16 cellular contexts compared by ENCODE assay signal in the genomic region with DNA sequence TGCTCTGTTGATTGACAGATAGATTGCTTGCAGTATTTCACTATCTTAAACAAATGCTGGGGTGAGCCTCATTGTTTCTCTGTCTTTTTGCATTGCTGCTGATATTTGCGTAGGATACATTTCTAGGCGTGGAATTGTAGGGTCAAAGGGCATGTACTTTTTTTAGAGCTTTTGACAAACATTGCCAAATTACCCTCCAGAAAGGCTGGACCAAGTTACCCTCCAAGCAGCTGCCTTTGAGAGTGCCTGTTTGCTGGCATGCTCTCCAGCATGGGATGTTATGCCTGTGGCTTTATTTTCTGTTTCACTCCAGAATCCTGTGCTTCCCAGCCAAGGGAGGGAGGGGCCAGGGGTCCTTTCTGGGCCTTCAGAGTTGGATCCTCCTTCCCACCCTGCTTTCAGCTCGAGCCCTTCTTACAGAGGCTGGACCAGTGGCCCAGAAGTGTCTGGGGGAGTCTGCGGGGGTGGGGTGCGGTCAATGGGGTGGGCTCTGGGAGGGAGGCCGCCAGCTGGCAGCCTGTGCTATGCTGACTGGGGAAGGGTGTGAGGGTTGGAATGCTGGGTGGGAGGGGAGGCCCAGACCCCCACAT.
"Had no signal": no experiment of that assay in that cellular context is flagged by ENCODE, and none has a peak within 500 bp of the region (broad histone marks: within the 10 kb centered on the region; RNA-seq: fewer than 3 reads in every experiment).

No MANE protein-coding gene starts in this region.

- H3K4me3 ChIP-seq: heart left ventricle, psoas muscle, right lobe of liver had no signal

- H3K27ac ChIP-seq: brain microvascular endothelial cell, heart left ventricle, psoas muscle, right lobe of liver had no signal

- DNase-seq: activated CD4-positive, alpha-beta T cell treated with anti-CD3 and anti-CD28 coated beads, Interleukin-2, amount 50 U/mL, for 1 hour; activated CD8-positive, alpha-beta memory T cell treated with anti-CD3 and anti-CD28 coated beads for 24 hours; activated naive CD8-positive, alpha-beta T cell treated with anti-CD3 and anti-CD28 coated beads for 36 hours; brain microvascular endothelial cell; effector memory CD4-positive, alpha-beta T cell; heart left ventricle; immature natural killer cell; nephron progenitor cell; occipital lobe; psoas muscle; right lobe of liver; stimulated activated CD4-positive, alpha-beta T cell treated with anti-CD3 and anti-CD28 coated beads, Interleukin-1b, Interleukin-23, amount 100 ng/mL, for 48 hours; stimulated activated naive CD8-positive, alpha-beta T cell treated with anti-CD3 and anti-CD28 coated beads, Interleukin-15, amount 100 ng/mL, for 72 hours had no signal

- H3K4me3 Mint-ChIP-seq: activated naive CD8-positive, alpha-beta T cell treated with anti-CD3 and anti-CD28 coated beads for 36 hours; activated T-helper 1 cell treated with anti-CD3 and anti-CD28 coated beads, Interleukin-12 subunit alpha, Interleukin-12 subunit beta, Interleukin-2, Interleukin-4 antibody, amounts not matched to agents 30 ng/mL and 10 ng/mL and 1 ng/mL, durations not matched to agents 14 hours and 24 hours and 36 hours; dendritic cell treated with granulocyte-macrophage colony-stimulating factor and Interleukin-4, amounts not matched to agents 40 ng/mL and 50 ng/mL, for 4 days; immature natural killer cell; nephron progenitor cell; stimulated activated naive CD8-positive, alpha-beta T cell treated with anti-CD3 and anti-CD28 coated beads, Interleukin-15, amount 100 ng/mL, for 72 hours had no signal

- H3K36me3 Mint-ChIP-seq: activated naive CD8-positive, alpha-beta T cell treated with anti-CD3 and anti-CD28 coated beads for 36 hours; immature natural killer cell had no signal

- H3K4me1 ChIP-seq: psoas muscle, right lobe of liver had no signal

- H3K27ac Mint-ChIP-seq: activated naive CD8-positive, alpha-beta T cell treated with anti-CD3 and anti-CD28 coated beads for 36 hours; activated T-helper 1 cell treated with anti-CD3 and anti-CD28 coated beads, Interleukin-12 subunit alpha, Interleukin-12 subunit beta, Interleukin-2, Interleukin-4 antibody, amounts not matched to agents 30 ng/mL and 10 ng/mL and 1 ng/mL, durations not matched to agents 14 hours and 24 hours and 36 hours; dendritic cell treated with granulocyte-macrophage colony-stimulating factor and Interleukin-4, amounts not matched to agents 40 ng/mL and 50 ng/mL, for 4 days; immature natural killer cell; nephron progenitor cell; stimulated activated naive CD8-positive, alpha-beta T cell treated with anti-CD3 and anti-CD28 coated beads, Interleukin-15, amount 100 ng/mL, for 72 hours had no signal

- H3K4me1 Mint-ChIP-seq: activated naive CD8-positive, alpha-beta T cell treated with anti-CD3 and anti-CD28 coated beads for 36 hours; immature natural killer cell; stimulated activated naive CD8-positive, alpha-beta T cell treated with anti-CD3 and anti-CD28 coated beads, Interleukin-15, amount 100 ng/mL, for 72 hours had no signal

- H3K9me3 ChIP-seq: heart left ventricle, psoas muscle, right lobe of liver had no signal

- H3K36me3 ChIP-seq: brain microvascular endothelial cell, heart left ventricle, right lobe of liver had no signal

- H3K27me3 Mint-ChIP-seq: activated naive CD8-positive, alpha-beta T cell treated with anti-CD3 and anti-CD28 coated beads for 36 hours; stimulated activated naive CD8-positive, alpha-beta T cell treated with anti-CD3 and anti-CD28 coated beads, Interleukin-15, amount 100 ng/mL, for 72 hours had no signal

- FAIRE-seq: frontal cortex had no signal

- ATAC-seq: psoas muscle; stimulated activated naive CD8-positive, alpha-beta T cell treated with anti-CD3 and anti-CD28 coated beads, Interleukin-15, amount 100 ng/mL, for 72 hours had no signal

- H3K9me3 Mint-ChIP-seq: activated naive CD8-positive, alpha-beta T cell treated with anti-CD3 and anti-CD28 coated beads for 36 hours; activated T-helper 1 cell treated with anti-CD3 and anti-CD28 coated beads, Interleukin-12 subunit alpha, Interleukin-12 subunit beta, Interleukin-2, Interleukin-4 antibody, amounts not matched to agents 30 ng/mL and 10 ng/mL and 1 ng/mL, durations not matched to agents 14 hours and 24 hours and 36 hours; dendritic cell treated with granulocyte-macrophage colony-stimulating factor and Interleukin-4, amounts not matched to agents 40 ng/mL and 50 ng/mL, for 4 days; immature natural killer cell; nephron progenitor cell; stimulated activated naive CD8-positive, alpha-beta T cell treated with anti-CD3 and anti-CD28 coated beads, Interleukin-15, amount 100 ng/mL, for 72 hours had no signal

- H3K27me3 ChIP-seq: brain microvascular endothelial cell, heart left ventricle, right lobe of liver had no signal
